Comparison of ENCODE assay signal across 9 cellular contexts in genomic region chr3:157134620-157135191, GRCh38. TPM values are rescaled to one million over a fixed set of nuclear protein-coding genes. Genes with fewer than 3 reads are reported as not detected.
DNase-seq lines count a peak whose midpoint lies in the region; ATAC-seq and TF ChIP-seq lines count a peak whose summit lies in the region.
"Had no signal": no experiment of that assay in that cellular context is flagged by ENCODE, and none has a peak within 500 bp of the region (broad histone marks: within the 10 kb centered on the region; RNA-seq: fewer than 3 reads in every experiment).

No MANE protein-coding gene starts in this region.

- POLR2A ChIA-PET in WTC11 (lab: Charles Lee) = no interaction called here

- CTCF ChIA-PET in WTC11 (lab: Charles Lee) = no interaction called here

- DNase-seq in WTC11 (ENCODE audit: low spot score) (no peak), myocyte (ENCODE audit: low read depth) (peak; percentile 79), iPS-NIHi7 (ENCODE audit: extremely low spot score) (no peak), HT-29 (ENCODE audit: low spot score) (no peak), amniotic stem cell (lab: John Stamatoyannopoulos, UW) (no peak), NCI-H510A treated with DMSO at 0.1 percent for 48 hours (lab: John Stamatoyannopoulos, UW) (no peak)
- DNase-seq: activated CD4-positive, alpha-beta T cell treated with anti-CD3 and anti-CD28 coated beads, Interleukin-2, amount 50 U/mL, for 4 hours had no signal

- H3K27ac Mint-ChIP-seq in WTC11 = no peak overlapping the region

- ATAC-seq in GM18861 (IDR thresholded peaks at IDR 0.05; ENCODE audit: unreplicated experiment) = peak; percentile 34
- peak; percentile 49 for ATAC-seq in HG02763 (IDR thresholded peaks at IDR 0.05; ENCODE audit: unreplicated experiment)
- no peak for ATAC-seq in WTC11

- no peaks in the 10 kb centered on the region; the same call in 1 of the 2 replicates for H3K27me3 Mint-ChIP-seq in WTC11 (ENCODE audit: low read depth)

- no peak overlapping the region for H3K4me3 Mint-ChIP-seq in WTC11

- peaks cover 17% of the 10 kb centered on the region for H3K4me1 Mint-ChIP-seq in WTC11

- H3K9me3 Mint-ChIP-seq in WTC11 = peaks cover 5% of the 10 kb centered on the region

- H3K36me3 Mint-ChIP-seq in WTC11 = peaks cover 4% of the 10 kb centered on the region; the same call in 1 of the 2 replicates

- no peak for TF ChIP-seq CTCF in WTC11 (IDR thresholded peaks at IDR 0.05)

TF ChIP-seq in WTC11, 78 proteins besides CTCF, POLR2A, EP300 and RAD21:
- TF ChIP-seq KAT7 (CRISPR knock-in tag; IDR thresholded peaks at IDR 0.05; ENCODE audit: borderline replicate concordance) (no peak), FOXP1 (CRISPR knock-in tag; IDR thresholded peaks at IDR 0.05; ENCODE audit: borderline replicate concordance) (no peak), GABPB1 (CRISPR knock-in tag; IDR thresholded peaks at IDR 0.05) (peak; percentile 83), ZBTB21 (CRISPR knock-in tag; IDR thresholded peaks at IDR 0.05; ENCODE audit: borderline replicate concordance) (no peak), PREB (CRISPR knock-in tag; IDR thresholded peaks at IDR 0.05; ENCODE audit: borderline replicate concordance) (no peak)
TF ChIP-seq in WTC11: peak in this region for 1.

RNA-seq across cellular contexts. Expression of gene CCNL1, which starts 25.2 kb away (rescaled TPM):
- 67.2 to 79.6 TPM (median 72.7 TPM) in 3 replicates for total RNA-seq in WTC11 (2021)
- 94.2 and 111 TPM in 2 replicates for total RNA-seq in myocyte
- polyA plus RNA-seq in myocyte (2012) = 31.2 TPM
- 302 and 313 TPM in 2 replicates for total RNA-seq in HT-29 (2014; rRNA removed; shearing (Covaris generic))
